ENCODE assay signal across 1 cellular context in genomic region chr6:34953084-34954025, GRCh38.
A peak's percentile ranks its signal among the peaks of the same experiment; 100 is the strongest.
TF ChIP-seq lines count a peak whose summit lies in the region.

No MANE protein-coding gene starts in this region.

TF ChIP-seq in HepG2, 621 proteins besides CTCF, POLR2A, EP300 and RAD21 (continued from another document and continues in another):
- TF ChIP-seq PATZ1 (CRISPR knock-in tag; IDR thresholded peaks at IDR 0.05) (peak; percentile 43; the same call in 1 of the 2 replicates), JUND (CRISPR knock-in tag; IDR thresholded peaks at IDR 0.05) (peak; percentile 99), STAT5B (CRISPR knock-in tag; IDR thresholded peaks at IDR 0.05) (no peak), U2AF2 (IDR thresholded peaks at IDR 0.05; ENCODE audit: low read depth, low read length) (no peak), ZNF101 (CRISPR knock-in tag; IDR thresholded peaks at IDR 0.05; ENCODE audit: borderline replicate concordance, low read depth) (no peak), ARID3A (IDR thresholded peaks at IDR 0.05; ENCODE audit: low read depth, low read length) (peak; percentile 95), GMEB1 (CRISPR knock-in tag; IDR thresholded peaks at IDR 0.05; ENCODE audit: borderline replicate concordance) (peak; percentile 33; the same call in 1 of the 2 replicates), RXRB (CRISPR knock-in tag; IDR thresholded peaks at IDR 0.05; ENCODE audit: borderline replicate concordance) (peak; percentile 85; the same call in 1 of the 2 replicates), FOXJ3 (CRISPR knock-in tag; IDR thresholded peaks at IDR 0.05; ENCODE audit: borderline replicate concordance) (peak; percentile 89), ZNF441 (CRISPR knock-in tag; IDR thresholded peaks at IDR 0.05; ENCODE audit: borderline replicate concordance) (peak; percentile 46), ZNF747 (CRISPR knock-in tag; IDR thresholded peaks at IDR 0.05; ENCODE audit: borderline replicate concordance) (no peak), ZNF652 (CRISPR knock-in tag; IDR thresholded peaks at IDR 0.05; ENCODE audit: borderline replicate concordance, low read depth) (peak; percentile 78), HDAC1 (CRISPR knock-in tag; IDR thresholded peaks at IDR 0.05) (peak; percentile 81), FOXA1 (IDR thresholded peaks at IDR 0.05) (peak; percentile 91), FOXA1 (CRISPR knock-in tag; IDR thresholded peaks at IDR 0.05) (peak; percentile 99), FOSL2 (CRISPR knock-in tag; IDR thresholded peaks at IDR 0.05) (peak; percentile 100), EHMT2 (IDR thresholded peaks at IDR 0.05; ENCODE audit: borderline replicate concordance, low read depth, low read length) (peak; percentile 81; the same call in 1 of the 2 replicates), HMGXB3 (CRISPR knock-in tag; IDR thresholded peaks at IDR 0.05; ENCODE audit: borderline replicate concordance) (no peak), SATB2 (CRISPR knock-in tag; IDR thresholded peaks at IDR 0.05) (no peak), SMYD3 (CRISPR knock-in tag; IDR thresholded peaks at IDR 0.05) (peak; percentile 83), HNF1A (IDR thresholded peaks at IDR 0.05; ENCODE audit: low read depth) (0 out of 2 replicates have a peak, but pooled peaks have one; percentile 33), HNF1A (CRISPR knock-in tag; IDR thresholded peaks at IDR 0.05; ENCODE audit: borderline replicate concordance) (no peak; the same call in 1 of the 2 replicates), ZNF329 (CRISPR knock-in tag; IDR thresholded peaks at IDR 0.05; ENCODE audit: low read depth) (no peak), SP140L (CRISPR knock-in tag; IDR thresholded peaks at IDR 0.05; ENCODE audit: borderline replicate concordance) (no peak), ZHX2 (IDR thresholded peaks at IDR 0.05; ENCODE audit: low read depth) (peak; percentile 65; the same call in 1 of the 2 replicates), ZHX2 (CRISPR knock-in tag; IDR thresholded peaks at IDR 0.05; ENCODE audit: borderline replicate concordance) (no peak), STAG1 (CRISPR knock-in tag; IDR thresholded peaks at IDR 0.05) (peak; percentile 9; the same call in 1 of the 2 replicates), SSRP1 (CRISPR knock-in tag; IDR thresholded peaks at IDR 0.05) (no peak), TFE3 (CRISPR knock-in tag; IDR thresholded peaks at IDR 0.05) (0 out of 2 replicates have a peak, but pooled peaks have one; percentile 48)
